Comparison of ENCODE assay signal across 8 cellular contexts in genomic region chr7:5282464-5283316, GRCh38.
DNase-seq lines count a peak whose midpoint lies in the region; ATAC-seq and TF ChIP-seq lines count a peak whose summit lies in the region.

SLC29A4 (plus strand) TSS chr7:5282943; CDS start chr7:5287817, 4,874 bp downstream.

- no peaks in the 10 kb centered on the region for H3K4me1 Mint-ChIP-seq in T-helper 2 cell treated with Interferon-gamma antibody and Interleukin-4, amounts not matched to agents 5 μg/mL and 100 μg/mL, for 36 hours (ENCODE audit: low read depth)

- DNase-seq in WERI-Rb-1, result peak; percentile 46
- peak; percentile 38 for DNase-seq in globus pallidus (ENCODE audit: low spot score)
- peak in 8 of 10 donors; percentile 25 to 92 (median 70) for DNase-seq in posterior cingulate gyrus
- DNase-seq in T-helper 2 cell treated with Interferon-gamma antibody and Interleukin-4, amounts not matched to agents 5 μg/mL and 100 μg/mL, for 36 hours (ENCODE audit: low spot score), result no peak

- H3K36me3 Mint-ChIP-seq in T-helper 2 cell treated with Interferon-gamma antibody and Interleukin-4, amounts not matched to agents 5 μg/mL and 100 μg/mL, for 36 hours (ENCODE audit: low read depth), result no peaks in the 10 kb centered on the region

- H3K9me3 Mint-ChIP-seq in T-helper 2 cell treated with Interferon-gamma antibody and Interleukin-4, amounts not matched to agents 5 μg/mL and 100 μg/mL, for 36 hours, result no peaks in the 10 kb centered on the region

- peak; percentile 63 for ATAC-seq in GM19372 (IDR thresholded peaks at IDR 0.05; ENCODE audit: low read depth, unreplicated experiment)
- ATAC-seq in GM21786 (IDR thresholded peaks at IDR 0.05; ENCODE audit: unreplicated experiment), result no peak
- ATAC-seq in GM19324 (IDR thresholded peaks at IDR 0.05; ENCODE audit: low FRiP score, unreplicated experiment), result no peak

- H2AFZ ChIP-seq in ACC112 (ENCODE audit: low read length, unreplicated experiment), result no peak within 1 kb of the TSS

- no peak for TF ChIP-seq CTCF in WERI-Rb-1 (IDR thresholded peaks at IDR 0.05; ENCODE audit: low read depth, low read length)

- H3K27ac Mint-ChIP-seq in T-helper 2 cell treated with Interferon-gamma antibody and Interleukin-4, amounts not matched to agents 5 μg/mL and 100 μg/mL, for 36 hours, result no peak within 1 kb of the TSS

- H3K4me1 ChIP-seq in ACC112 (ENCODE audit: control insufficient read depth, insufficient read depth, low read length, unreplicated experiment), result no peaks in the 10 kb centered on the region

- H3K4me3 ChIP-seq in ACC112 (ENCODE audit: low read depth, low read length) (peak within 1 kb of the TSS; percentile 63), WERI-Rb-1 (ENCODE audit: low read depth, low read length) (peak within 1 kb of the TSS; percentile 55)

- H3K9me3 ChIP-seq in WERI-Rb-1 (ENCODE audit: severe bottlenecking), result no peaks in the 10 kb centered on the region

- no peak within 1 kb of the TSS for H3K4me3 Mint-ChIP-seq in T-helper 2 cell treated with Interferon-gamma antibody and Interleukin-4, amounts not matched to agents 5 μg/mL and 100 μg/mL, for 36 hours

- peaks cover 7% of the 10 kb centered on the region; the same call in 1 of the 2 replicates for H3K27me3 ChIP-seq in ACC112 (ENCODE audit: insufficient read depth, low read length)
- H3K27me3 ChIP-seq in WERI-Rb-1 (ENCODE audit: insufficient read depth, low read depth, severe bottlenecking), result no peaks in the 10 kb centered on the region

- intact Hi-C loops in posterior cingulate gyrus (cut with DNase I), result loop anchor here (5.0 kb wide), 1 partner anchor 40 kb away; no protein-coding TSS in a partner anchor

- no peaks in the 10 kb centered on the region for H3K79me2 ChIP-seq in ACC112 (ENCODE audit: control insufficient read depth, insufficient read depth, low read length, unreplicated experiment)

- peaks cover 12% of the 10 kb centered on the region for H3K27me3 Mint-ChIP-seq in T-helper 2 cell treated with Interferon-gamma antibody and Interleukin-4, amounts not matched to agents 5 μg/mL and 100 μg/mL, for 36 hours (ENCODE audit: low read depth)

- H3K27ac ChIP-seq in ACC112 (ENCODE audit: low read depth, low read length) (no peak within 1 kb of the TSS), WERI-Rb-1 (no peak within 1 kb of the TSS)

- H3K36me3 ChIP-seq in ACC112 (ENCODE audit: insufficient read depth, low read length) (no peaks in the 10 kb centered on the region), WERI-Rb-1 (no peaks in the 10 kb centered on the region)
